ENCODE assay signal across 20 cellular contexts in genomic region chr4:147307896-147308680, GRCh38.
DNase-seq lines count a peak whose midpoint lies in the region; ATAC-seq, FAIRE-seq and TF ChIP-seq lines count a peak whose summit lies in the region.
"Had no signal": no experiment of that assay in that cellular context is flagged by ENCODE, and none has a peak within 500 bp of the region (broad histone marks: within the 10 kb centered on the region; RNA-seq: fewer than 3 reads in every experiment).

No MANE protein-coding gene starts in this region.

- H3K4me2 ChIP-seq in OCI-LY3 (ENCODE audit: low read length) (no peak overlapping the region), H1 (ENCODE audit: insufficient read depth in 1 of 2, low read depth in 2 of 2, low read length in 2 of 2) (no peak overlapping the region), smooth muscle cell (no peak overlapping the region), GM23248 (ENCODE audit: unreplicated experiment) (no peak overlapping the region)
- H3K4me2 ChIP-seq: BLaER1 treated with 17β-estradiol and CSF1 and Interleukin-3, amounts not matched to agents 10 nM and 100 nM had no signal

- FAIRE-seq in H1 (lab: Jason Lieb, UNC) = no peak
- FAIRE-seq: G401.6, GM12892, GM18507, HepG2 had no signal

- no peak for ATAC-seq in stimulated activated memory B cell treated with anti-CD40 and anti-IgM and Interleukin-4, amounts not matched to agents 10 μg/mL and 1 μg/mL and 100 μg/mL, for 72 hours
- ATAC-seq: CD8-positive, alpha-beta T cell; HepG2 had no signal

- no peak for TF ChIP-seq EP300 in H1 (IDR thresholded peaks at IDR 0.05; ENCODE audit: borderline replicate concordance in 1 of 2, low read depth in 2 of 2, low read length in 2 of 2)

- no peak for TF ChIP-seq POLR2A in H1 (IDR thresholded peaks at IDR 0.05; ENCODE audit: control extremely low read depth in 1 of 2, low read depth in 2 of 2, low read length in 2 of 2)

- H3K56ac ChIP-seq in H1 (replicated peaks; ENCODE audit: insufficient read length, low read depth, low read length) = no peak overlapping the region

- POLR2A ChIA-PET in H1 (lab: Charles Lee; ENCODE audit: partially characterized antibody) = no interaction called here

- in situ Hi-C loops in GM23248 (cut with MboI) = no loop called here

- H2BK20ac ChIP-seq in H1 (ENCODE audit: low read length) = no peak overlapping the region

- TF ChIP-seq CTCF in OCI-LY3 (IDR thresholded peaks at IDR 0.05; ENCODE audit: low read depth, low read length) (no peak), H1 (IDR thresholded peaks at IDR 0.05; ENCODE audit: control extremely low read depth in 1 of 3, insufficient read depth in 1 of 3, low read depth in 1 of 3, low read length in 3 of 3) (no peak), smooth muscle cell (IDR thresholded peaks at IDR 0.05; ENCODE audit: borderline replicate concordance, insufficient read depth, poor library complexity, severe bottlenecking) (no peak)

- H3K27me3 ChIP-seq in OCI-LY3 (ENCODE audit: low read depth, low read length) = no peaks in the 10 kb centered on the region
- H3K27me3 ChIP-seq in H1 (replicated peaks in 1 of 4; ENCODE audit: control insufficient read depth in 3 of 4, extremely low read depth in 1 of 4, insufficient read depth in 3 of 4, low read length in 3 of 4) = no peaks in the 10 kb centered on the region
- no peaks in the 10 kb centered on the region for H3K27me3 ChIP-seq in smooth muscle cell (ENCODE audit: low read depth)
- 0 out of 2 replicates have a peak, but pooled peaks cover 6% of the 10 kb centered on the region for H3K27me3 ChIP-seq in GM23248 (replicated peaks; ENCODE audit: insufficient read depth)
- H3K27me3 ChIP-seq: BLaER1 treated with 17β-estradiol and CSF1 and Interleukin-3, amounts not matched to agents 10 nM and 100 nM had no signal

- peaks cover 7% of the 10 kb centered on the region for H3K9me3 Mint-ChIP-seq in stimulated activated memory B cell treated with anti-CD40 and anti-IgM and Interleukin-4, amounts not matched to agents 10 μg/mL and 1 μg/mL and 100 μg/mL, for 72 hours
- H3K9me3 Mint-ChIP-seq: CD8-positive, alpha-beta T cell had no signal

- CTCF ChIA-PET in H1 (lab: Charles Lee; ENCODE audit: partially characterized antibody) = interaction anchor here (0.8 to 1.7 kb wide), 3 partner anchors 10 to 281 kb away, joined by 3 to 5 read pairs (median 4); no protein-coding TSS in a partner anchor

- no peak overlapping the region for H3K4me3 Mint-ChIP-seq in stimulated activated memory B cell treated with anti-CD40 and anti-IgM and Interleukin-4, amounts not matched to agents 10 μg/mL and 1 μg/mL and 100 μg/mL, for 72 hours
- H3K4me3 Mint-ChIP-seq: B cell; CD8-positive, alpha-beta T cell; IgD-negative memory B cell had no signal

- H3K9me2 ChIP-seq in GM23248 (ENCODE audit: insufficient read depth) = no peaks in the 10 kb centered on the region

- H3K27ac ChIP-seq in OCI-LY3 (ENCODE audit: low read length) (no peak overlapping the region), H1 (ENCODE audit: low read depth, low read length) (no peak overlapping the region), smooth muscle cell (ENCODE audit: low read depth) (no peak overlapping the region), GM23248 (no peak overlapping the region)
- H3K27ac ChIP-seq: BLaER1 treated with 17β-estradiol and CSF1 and Interleukin-3, amounts not matched to agents 10 nM and 100 nM had no signal

- no peaks in the 10 kb centered on the region for H3K36me3 Mint-ChIP-seq in stimulated activated memory B cell treated with anti-CD40 and anti-IgM and Interleukin-4, amounts not matched to agents 10 μg/mL and 1 μg/mL and 100 μg/mL, for 72 hours
- H3K36me3 Mint-ChIP-seq: CD8-positive, alpha-beta T cell; IgD-negative memory B cell had no signal

- H3K23ac ChIP-seq in H1 (ENCODE audit: insufficient read length) = no peak overlapping the region

- no peak overlapping the region for H2BK120ac ChIP-seq in H1 (replicated peaks; ENCODE audit: low read depth, low read length)

- H3K23me2 ChIP-seq in H1 (ENCODE audit: low read depth, low read length) = no peaks in the 10 kb centered on the region

- H3K36me3 ChIP-seq in OCI-LY3 (replicated peaks; ENCODE audit: low read depth, low read length) = no peaks in the 10 kb centered on the region
- no peaks in the 10 kb centered on the region for H3K36me3 ChIP-seq in H1 (ENCODE audit: control insufficient read depth in 2 of 4, insufficient read depth in 4 of 4, low read length in 3 of 4)
- no peaks in the 10 kb centered on the region for H3K36me3 ChIP-seq in smooth muscle cell (ENCODE audit: low read depth)
- H3K36me3 ChIP-seq in GM23248 (ENCODE audit: low read depth) = no peaks in the 10 kb centered on the region
- H3K36me3 ChIP-seq: BLaER1 treated with 17β-estradiol and CSF1 and Interleukin-3, amounts not matched to agents 10 nM and 100 nM; HAP-1 had no signal

- H4K5ac ChIP-seq in H1 (ENCODE audit: insufficient read length, low read depth, low read length) = no peak overlapping the region

- no peak overlapping the region for H3K14ac ChIP-seq in H1 (ENCODE audit: insufficient read length)

- no peak overlapping the region for H2BK15ac ChIP-seq in H1 (ENCODE audit: low read length)

- H4K91ac ChIP-seq in H1 (replicated peaks; ENCODE audit: insufficient read length, low read length) = no peak overlapping the region

- no peak overlapping the region for H3K9ac ChIP-seq in OCI-LY3 (ENCODE audit: low read length)
- no peak overlapping the region for H3K9ac ChIP-seq in H1 (replicated peaks in 1 of 4; ENCODE audit: extremely low read depth in 1 of 4, low read depth in 3 of 4, low read length in 3 of 4)
- H3K9ac ChIP-seq in smooth muscle cell (ENCODE audit: low read depth) = no peak overlapping the region
- H3K9ac ChIP-seq in GM23248 = no peak overlapping the region
- H3K9ac ChIP-seq: BLaER1 treated with 17β-estradiol and CSF1 and Interleukin-3, amounts not matched to agents 10 nM and 100 nM had no signal

- no peaks in the 10 kb centered on the region for H3K27me3 Mint-ChIP-seq in stimulated activated memory B cell treated with anti-CD40 and anti-IgM and Interleukin-4, amounts not matched to agents 10 μg/mL and 1 μg/mL and 100 μg/mL, for 72 hours
- H3K27me3 Mint-ChIP-seq: B cell, IgD-negative memory B cell had no signal

- H3K4me1 ChIP-seq in OCI-LY3 (ENCODE audit: low read length) (peaks cover 8% of the 10 kb centered on the region), H1 (replicated peaks in 1 of 4; ENCODE audit: control insufficient read depth in 3 of 4, insufficient read depth in 4 of 4, low read length in 3 of 4) (no peaks in the 10 kb centered on the region), smooth muscle cell (ENCODE audit: low read depth) (peaks cover 7% of the 10 kb centered on the region), GM23248 (ENCODE audit: insufficient read depth) (no peaks in the 10 kb centered on the region)
- H3K4me1 ChIP-seq: BLaER1 treated with 17β-estradiol and CSF1 and Interleukin-3, amounts not matched to agents 10 nM and 100 nM; HAP-1 had no signal

- H4K20me1 ChIP-seq in OCI-LY3 (ENCODE audit: insufficient read depth, low read length) = no peaks in the 10 kb centered on the region
- H4K20me1 ChIP-seq in H1 (replicated peaks in 1 of 2; ENCODE audit: control insufficient read depth in 1 of 2, insufficient read depth in 2 of 2, low read length in 2 of 2) = no peaks in the 10 kb centered on the region
- no peaks in the 10 kb centered on the region for H4K20me1 ChIP-seq in smooth muscle cell (ENCODE audit: low read depth)
- H4K20me1 ChIP-seq in GM23248 (ENCODE audit: insufficient read depth) = no peaks in the 10 kb centered on the region
- H4K20me1 ChIP-seq: BLaER1 treated with 17β-estradiol and CSF1 and Interleukin-3, amounts not matched to agents 10 nM and 100 nM had no signal

- H3K79me2 ChIP-seq in OCI-LY3 (ENCODE audit: low read length) (no peaks in the 10 kb centered on the region), H1 (ENCODE audit: control insufficient read depth in 1 of 2, insufficient read depth in 2 of 2, low read length in 2 of 2) (no peaks in the 10 kb centered on the region), smooth muscle cell (ENCODE audit: low read depth) (no peaks in the 10 kb centered on the region), GM23248 (ENCODE audit: insufficient read depth) (no peaks in the 10 kb centered on the region)

- H3K27ac Mint-ChIP-seq in stimulated activated memory B cell treated with anti-CD40 and anti-IgM and Interleukin-4, amounts not matched to agents 10 μg/mL and 1 μg/mL and 100 μg/mL, for 72 hours = no peak overlapping the region
- H3K27ac Mint-ChIP-seq: B cell; CD8-positive, alpha-beta T cell; IgD-negative memory B cell had no signal

- H4K8ac ChIP-seq in H1 (ENCODE audit: extremely low read depth, insufficient read depth, low read length) = no peak overlapping the region

- no peak for TF ChIP-seq RAD21 in H1 (IDR thresholded peaks at IDR 0.05 in 1 of 2, conservative IDR thresholded peaks at IDR 0.05 in 1 of 2; ENCODE audit: low read depth in 2 of 2, low read length in 2 of 2)

- H3K18ac ChIP-seq in H1 (ENCODE audit: extremely low read depth, low read length) = no peak overlapping the region

- WGBS in H1 (ENCODE audit: extremely low coverage in 1 of 2, insufficient coverage in 1 of 2, insufficient read length in 1 of 2, insufficient replicate concordance in 2 of 2, low coverage in 1 of 2, low lambda C conversion rate in 2 of 2, missing lambda C conversion rate in 1 of 2), 2 experiments = 86% methylated on average over 5 of the region's 5 CpGs; no CpG with 5 or more reads in 1 of the 2 experiments
- 82% methylated on average over 5 of the region's 5 CpGs for WGBS in smooth muscle cell (ENCODE audit: low lambda C conversion rate)
- 59 to 63% methylated on average over 5 of the region's 5 CpGs for WGBS in GM23248 (ENCODE audit: low coverage in 1 of 2, low lambda C conversion rate in 2 of 2, missing lambda C conversion rate in 2 of 2), 2 experiments

- H3K9me3 ChIP-seq in OCI-LY3 (ENCODE audit: insufficient read depth, low read length) = no peaks in the 10 kb centered on the region
- no peaks in the 10 kb centered on the region for H3K9me3 ChIP-seq in H1 (ENCODE audit: insufficient read depth in 2 of 2, low read depth in 1 of 2, low read length in 1 of 2)
- no peaks in the 10 kb centered on the region for H3K9me3 ChIP-seq in smooth muscle cell (replicated peaks; ENCODE audit: low read depth)
- H3K9me3 ChIP-seq in GM23248 (ENCODE audit: low read depth) = no peaks in the 10 kb centered on the region
- H3K9me3 ChIP-seq: BLaER1 treated with 17β-estradiol and CSF1 and Interleukin-3, amounts not matched to agents 10 nM and 100 nM; HAP-1 had no signal

- 0 out of 2 replicates have a peak overlapping the region, but pooled peaks have one; percentile 12 for H2AFZ ChIP-seq in OCI-LY3 (ENCODE audit: low read depth, low read length)
- H2AFZ ChIP-seq in H1 (ENCODE audit: low read length) = 0 out of 2 replicates have a peak overlapping the region, but pooled peaks have one; percentile 55
- peak overlapping the region; percentile 32 for H2AFZ ChIP-seq in smooth muscle cell (ENCODE audit: low read depth)
- no peak overlapping the region for H2AFZ ChIP-seq in GM23248

- DNase-seq in H1 (ENCODE audit: low read depth in 1 of 2, low spot score in 2 of 2) (no peak), left kidney (ENCODE audit: low read depth, low spot score) (peak; percentile 92), smooth muscle cell (lab: John Stamatoyannopoulos, UW; ENCODE audit: unreplicated experiment) (no peak), H4 (ENCODE audit: low spot score) (no peak), GM23248 (no peak)
- DNase-seq: Calu3; CD8-positive, alpha-beta T cell; DMS 273 treated with DMSO at 0.1 percent for 48 hours; DMS53; GOT3 had no signal

- H3K79me1 ChIP-seq in H1 (ENCODE audit: low read depth, low read length) = no peaks in the 10 kb centered on the region

- no peak overlapping the region for H2BK12ac ChIP-seq in H1 (ENCODE audit: low read depth, low read length)

- no peak overlapping the region for H3K4ac ChIP-seq in H1 (replicated peaks; ENCODE audit: insufficient read length, low read depth, low read length)

- no peak overlapping the region for H2BK5ac ChIP-seq in H1 (ENCODE audit: low read depth, low read length)

- no peak overlapping the region for H2AK5ac ChIP-seq in H1 (ENCODE audit: low read depth, low read length)

- H3F3A ChIP-seq in smooth muscle cell (ENCODE audit: low read depth) (no peaks in the 10 kb centered on the region), GM23248 (ENCODE audit: insufficient read depth) (no peaks in the 10 kb centered on the region)

- no peaks in the 10 kb centered on the region for H3K4me1 Mint-ChIP-seq in stimulated activated memory B cell treated with anti-CD40 and anti-IgM and Interleukin-4, amounts not matched to agents 10 μg/mL and 1 μg/mL and 100 μg/mL, for 72 hours
- H3K4me1 Mint-ChIP-seq: B cell, IgD-negative memory B cell had no signal

- no peak overlapping the region for H3K4me3 ChIP-seq in OCI-LY3 (ENCODE audit: low read length)
- H3K4me3 ChIP-seq in H1 (ENCODE audit: extremely low read depth in 1 of 4, insufficient read depth in 2 of 4, low read depth in 3 of 4, low read length in 4 of 4) = no peak overlapping the region
- no peak overlapping the region for H3K4me3 ChIP-seq in smooth muscle cell
- H3K4me3 ChIP-seq in GM23248 = no peak overlapping the region
- H3K4me3 ChIP-seq: BLaER1 treated with 17β-estradiol and CSF1 and Interleukin-3, amounts not matched to agents 10 nM and 100 nM; HAP-1 had no signal
